In the genomic region with DNA sequence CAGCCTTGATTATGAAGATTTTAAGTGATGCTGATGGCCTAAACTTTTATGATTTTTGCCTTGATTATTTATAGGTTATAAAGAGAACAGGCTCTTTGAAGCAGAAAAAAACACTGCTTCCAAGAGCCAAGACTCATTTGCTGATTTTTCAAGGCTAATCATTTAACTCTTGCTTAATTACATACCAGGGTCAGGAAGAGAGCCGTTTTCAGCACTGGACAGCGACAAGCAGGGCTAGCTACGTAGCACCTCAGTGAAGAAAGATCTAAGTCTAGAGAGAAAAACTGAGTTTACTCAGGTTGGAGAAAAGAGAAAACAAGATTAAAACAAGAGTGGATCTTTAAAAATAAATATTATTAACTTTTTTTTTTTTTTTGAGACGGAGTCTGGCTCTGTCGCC, we compare ENCODE assay signal across 10 cellular contexts.
DNase-seq lines count a peak whose midpoint lies in the region; ATAC-seq, FAIRE-seq and TF ChIP-seq lines count a peak whose summit lies in the region.
"Had no signal": no experiment of that assay in that cellular context is flagged by ENCODE, and none has a peak within 500 bp of the region (broad histone marks: within the 10 kb centered on the region; RNA-seq: fewer than 3 reads in every experiment).

No MANE protein-coding gene starts in this region.

- 14 to 42% (median 37%) methylated on average over 3 to 5 of the region's 5 CpGs for WGBS in spleen, 5 donors

- no peak for ATAC-seq in activated CD4-positive, alpha-beta T cell treated with anti-CD3 and anti-CD28 coated beads for 36 hours
- ATAC-seq in GM21528 (IDR thresholded peaks at IDR 0.05; ENCODE audit: low FRiP score, unreplicated experiment) (no peak), HG02970 (IDR thresholded peaks at IDR 0.05; ENCODE audit: low FRiP score, unreplicated experiment) (no peak)
- ATAC-seq: lower lobe of right lung had no signal

- H3K36me3 ChIP-seq in endothelial cell of umbilical vein (ENCODE audit: control insufficient read depth in 2 of 2, extremely low read depth in 1 of 2, insufficient read depth in 2 of 2, low read length in 2 of 2) (no peaks in the 10 kb centered on the region), spleen (no peaks in the 10 kb centered on the region)
- H3K36me3 ChIP-seq: lower lobe of right lung had no signal

- H3K4me2 ChIP-seq in endothelial cell of umbilical vein (ENCODE audit: insufficient read depth, low read length) = no peak overlapping the region

- H3K27me3 ChIP-seq in endothelial cell of umbilical vein (ENCODE audit: control insufficient read depth in 2 of 2, insufficient read depth in 2 of 2, low read length in 2 of 2) (no peaks in the 10 kb centered on the region), spleen (replicated peaks in 1 of 7) (peaks cover 0 to 11% (median 0%) of the 10 kb centered on the region in 7 donors)

- no peak overlapping the region for H3K27ac Mint-ChIP-seq in activated CD4-positive, alpha-beta T cell treated with anti-CD3 and anti-CD28 coated beads for 36 hours
- H3K27ac Mint-ChIP-seq: brain had no signal

- no peak overlapping the region for H2AFZ ChIP-seq in endothelial cell of umbilical vein (ENCODE audit: low read depth, low read length)

- H3K79me2 ChIP-seq in endothelial cell of umbilical vein (ENCODE audit: control insufficient read depth, insufficient read depth, low read length) = no peaks in the 10 kb centered on the region

- CTCF ChIA-PET in activated CD4-positive, alpha-beta T cell treated with anti-CD3 and anti-CD28 coated beads for 36 hours (lab: Charles Lee) = no interaction called here
- CTCF ChIA-PET in endothelial cell of umbilical vein (lab: Charles Lee) = interaction anchor here (1.0 kb wide), 1 partner anchor 159 kb away, joined by 4 read pairs; no protein-coding TSS in a partner anchor

- H3K4me1 Mint-ChIP-seq in activated CD4-positive, alpha-beta T cell treated with anti-CD3 and anti-CD28 coated beads for 36 hours = no peaks in the 10 kb centered on the region

- H3K9ac ChIP-seq in endothelial cell of umbilical vein (replicated peaks; ENCODE audit: extremely low read depth, insufficient read depth, low read length) = no peak overlapping the region

- POLR2A ChIA-PET in activated CD4-positive, alpha-beta T cell treated with anti-CD3 and anti-CD28 coated beads for 36 hours (lab: Charles Lee) = no interaction called here
- POLR2A ChIA-PET in endothelial cell of umbilical vein (lab: Charles Lee) = no interaction called here

- peak; percentile 43 for FAIRE-seq in endothelial cell of umbilical vein (lab: Jason Lieb, UNC)

- H3K36me3 Mint-ChIP-seq in activated CD4-positive, alpha-beta T cell treated with anti-CD3 and anti-CD28 coated beads for 36 hours (ENCODE audit: low read depth) = no peaks in the 10 kb centered on the region
- H3K36me3 Mint-ChIP-seq: brain had no signal

- H3K9me3 Mint-ChIP-seq in activated CD4-positive, alpha-beta T cell treated with anti-CD3 and anti-CD28 coated beads for 36 hours (ENCODE audit: low read depth) = peaks cover 2% of the 10 kb centered on the region

- H3K4me3 ChIP-seq in endothelial cell of umbilical vein (replicated peaks in 1 of 3; ENCODE audit: insufficient read depth in 1 of 3, low read depth in 1 of 3, low read length in 3 of 3) (no peak overlapping the region), spleen (no peak overlapping the region)
- H3K4me3 ChIP-seq: lower lobe of right lung had no signal

- H3K9me1 ChIP-seq in endothelial cell of umbilical vein (replicated peaks; ENCODE audit: control insufficient read depth, extremely low read depth, insufficient read depth, low read length) = no peaks in the 10 kb centered on the region

- no peak overlapping the region for H3K4me3 Mint-ChIP-seq in activated CD4-positive, alpha-beta T cell treated with anti-CD3 and anti-CD28 coated beads for 36 hours

- H4K20me1 ChIP-seq in endothelial cell of umbilical vein (replicated peaks; ENCODE audit: control insufficient read depth, extremely low read depth, insufficient read depth, low read length) = no peaks in the 10 kb centered on the region

- H3K4me1 ChIP-seq in endothelial cell of umbilical vein (ENCODE audit: control insufficient read depth, extremely low read depth, insufficient read depth, low read length) (no peaks in the 10 kb centered on the region), spleen (peaks cover 0 to 6% (median 0%) of the 10 kb centered on the region in 6 donors)
- H3K4me1 ChIP-seq: lower lobe of right lung had no signal

- TF ChIP-seq POLR2A in endothelial cell of umbilical vein (IDR thresholded peaks at IDR 0.05; ENCODE audit: low read depth, low read length) (no peak), spleen (IDR thresholded peaks at IDR 0.05) (no peak)

- H3K27me3 Mint-ChIP-seq in activated CD4-positive, alpha-beta T cell treated with anti-CD3 and anti-CD28 coated beads for 36 hours = peaks cover 11% of the 10 kb centered on the region

- dilution Hi-C loops in endothelial cell of umbilical vein (cut with MboI; ENCODE audit: extremely low pct_ligation_motif_present, low sequenced_read_pairs) = no loop called here

- peak; percentile 54 for DNase-seq in activated CD4-positive, alpha-beta T cell treated with anti-CD3 and anti-CD28 coated beads for 36 hours
- no peak for DNase-seq in activated CD4-positive, alpha-beta T cell treated with anti-CD3 and anti-CD28 coated beads for 1 hour
- DNase-seq in OCI-M1 (lab: John Stamatoyannopoulos, UW) (peak; percentile 64), endothelial cell of umbilical vein (ENCODE audit: low read depth, low spot score) (peak; percentile 38), renal cortical epithelial cell (ENCODE audit: low read depth) (peak; percentile 44), spleen (no peak)
- DNase-seq: lower lobe of right lung had no signal

- no peaks in the 10 kb centered on the region for H3K9me3 ChIP-seq in endothelial cell of umbilical vein (replicated peaks; ENCODE audit: control insufficient read depth, insufficient read depth, low read length)
- H3K9me3 ChIP-seq in spleen = no peaks in the 10 kb centered on the region
- H3K9me3 ChIP-seq: lower lobe of right lung had no signal

- H3K27ac ChIP-seq in endothelial cell of umbilical vein (ENCODE audit: insufficient read depth, low read depth, low read length) = no peak overlapping the region
- H3K27ac ChIP-seq in spleen = no peak overlapping the region
- H3K27ac ChIP-seq: lower lobe of right lung had no signal

- TF ChIP-seq CTCF in endothelial cell of umbilical vein (IDR thresholded peaks at IDR 0.05; ENCODE audit: extremely low read depth in 1 of 2, insufficient read depth in 1 of 2, low read depth in 1 of 2, low read length in 2 of 2) = no peak
- TF ChIP-seq CTCF in spleen (IDR thresholded peaks at IDR 0.05 in 8 of 11, conservative IDR thresholded peaks at IDR 0.05 in 3 of 11) = no peak

- intact Hi-C loops in activated CD4-positive, alpha-beta T cell treated with anti-CD3 and anti-CD28 coated beads for 36 hours (cut with DNase I, micrococcal nuclease) = no loop called here
- intact Hi-C loops in endothelial cell of umbilical vein (cut with micrococcal nuclease) (loop anchor here (2.0 kb wide), 1 partner anchor 79 kb away; no protein-coding TSS in a partner anchor), spleen (cut with DNase I; ENCODE audit: low total_unique reads) (no loop called here)

- no TSS peak for BruUV-seq in endothelial cell of umbilical vein (replicated peaks; lab: Mats Ljungman, UMichigan)

TF ChIP-seq in endothelial cell of umbilical vein, 7 proteins besides CTCF, POLR2A, EP300 and RAD21:
- TF ChIP-seq, protein P1, sequence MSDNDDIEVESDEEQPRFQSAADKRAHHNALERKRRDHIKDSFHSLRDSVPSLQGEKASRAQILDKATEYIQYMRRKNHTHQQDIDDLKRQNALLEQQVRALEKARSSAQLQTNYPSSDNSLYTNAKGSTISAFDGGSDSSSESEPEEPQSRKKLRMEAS (IDR thresholded peaks at IDR 0.05; ENCODE audit: insufficient read depth, insufficient read length) = no peak
- no peak for TF ChIP-seq MYC (IDR thresholded peaks at IDR 0.05; ENCODE audit: low read depth, low read length)

Comparison
In these comparisons a context has a peak if more than half of its experiments do, and no peak if none do; other contexts are left out.
1. DNase-seq: peak in activated CD4-positive, alpha-beta T cell treated with anti-CD3 and anti-CD28 coated beads for 36 hours (single experiment), OCI-M1 (single experiment), endothelial cell of umbilical vein (single experiment) and renal cortical epithelial cell (single experiment); none in activated CD4-positive, alpha-beta T cell treated with anti-CD3 and anti-CD28 coated beads for 1 hour (single experiment) and spleen (single experiment).